In the genomic region with DNA sequence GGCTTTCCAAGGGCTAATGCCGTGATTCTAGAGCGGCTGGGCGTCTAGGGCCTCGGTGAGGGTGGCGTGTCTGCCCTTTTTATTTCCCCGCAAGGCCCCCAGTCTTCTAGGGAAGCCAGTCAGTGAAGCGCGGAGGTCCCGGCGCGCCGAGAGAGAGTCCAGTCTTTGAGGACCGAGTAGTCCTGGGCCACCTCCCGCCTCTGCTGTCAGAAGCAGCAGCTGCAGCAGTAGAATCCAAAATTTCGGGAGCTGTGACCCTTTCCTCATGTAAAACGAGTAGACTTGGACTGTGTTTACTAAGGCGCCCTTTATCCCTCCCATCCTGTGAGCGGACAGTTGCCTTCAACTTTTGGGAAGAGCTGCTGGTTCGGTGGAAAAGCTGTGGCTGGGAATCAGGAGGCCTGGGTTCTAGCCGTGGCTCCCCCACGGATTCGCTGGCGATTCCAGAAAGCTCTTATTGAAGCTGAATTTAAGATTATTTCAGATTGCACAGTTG, we compare ENCODE assay signal across 8 cellular contexts. TPM values are rescaled to one million over a fixed set of nuclear protein-coding genes. Genes with fewer than 3 reads are reported as not detected.
DNase-seq lines count a peak whose midpoint lies in the region; ATAC-seq, FAIRE-seq and TF ChIP-seq lines count a peak whose summit lies in the region.
"Not testable (repeated sequence)": the region's sequence is repeated elsewhere in the genome, so short reads cannot be mapped to it uniquely, and the experiment has no call there.

No MANE protein-coding gene starts in this region.

- not testable (repeated sequence) for H3K36me3 ChIP-seq in GM12878 (ENCODE audit: control insufficient read depth in 2 of 2, insufficient read depth in 2 of 2, low read length in 1 of 2); tibial nerve

- TF ChIP-seq RAD21 in GM12878 (IDR thresholded peaks at IDR 0.05; ENCODE audit: insufficient read depth, low read depth, low read length) = not testable (repeated sequence)

- H3K4me3 Mint-ChIP-seq in nephron = peak overlapping the region; percentile 93 to 98 (median 97)

- in situ Hi-C loops in SK-MEL-5 (cut with HindIII; ENCODE audit: low pct_unique_long_range_greater_than_20kb, low sequenced_read_pairs); GM12878 (cut with MboI): not testable (repeated sequence)

- CTCF ChIA-PET in GM12878 (lab: Yijun Ruan, JAX) = interaction anchor here (0.6 to 1.9 kb wide), 12 partner anchors 11 to 287 kb away, joined by 3 to 6 read pairs (median 4); no protein-coding TSS in a partner anchor

- H4K20me1 ChIP-seq in GM12878 (ENCODE audit: control insufficient read depth, insufficient read depth) = not testable (repeated sequence)

- H3K27me3 ChIP-seq in GM12878 (replicated peaks in 1 of 2; ENCODE audit: control insufficient read depth in 2 of 2, insufficient read depth in 2 of 2, low read length in 1 of 2); tibial nerve: not testable (repeated sequence)

- FAIRE-seq in GM12878 (lab: Jason Lieb, UNC) = not testable (repeated sequence)

- BruUV-seq in GM12878 (replicated peaks; lab: Mats Ljungman, UMichigan) = TSS peak; percentile 68

- peak overlapping the region; percentile 100; the same call in 1 of the 2 replicates for H2AFZ ChIP-seq in GM12878 (ENCODE audit: control insufficient read depth, low read depth, low read length)

- POLR2A ChIA-PET in GM12878 (lab: Charles Lee) = interaction anchor here (0.6 to 4.6 kb wide), 30 partner anchors 9 to 287 kb away, joined by 3 to 33 read pairs (median 4); a partner anchor contains a TSS

- peak overlapping the region; percentile 97 to 99 (median 99) for H3K27ac Mint-ChIP-seq in nephron

- not testable (repeated sequence) for TF ChIP-seq EP300 in GM12878 (IDR thresholded peaks at IDR 0.05; ENCODE audit: borderline replicate concordance in 1 of 2, control insufficient read depth in 1 of 2, low read depth in 2 of 2, low read length in 2 of 2); tibial nerve (IDR thresholded peaks at IDR 0.05)

- peak overlapping the region; percentile 93 for H3K4me3 ChIP-seq in GM12878
- H3K4me3 ChIP-seq in tibial nerve = peak overlapping the region; percentile 75 to 96 (median 95)

- not testable (repeated sequence) for TF ChIP-seq POLR2A in GM12878 (IDR thresholded peaks at IDR 0.05; ENCODE audit: low read depth, low read length); tibial nerve (IDR thresholded peaks at IDR 0.05)

- peak overlapping the region; percentile 96 for H3K9ac ChIP-seq in GM12878 (ENCODE audit: control insufficient read depth, insufficient read depth, low read length)

- peaks cover 56% of the 10 kb centered on the region for H3K79me2 ChIP-seq in GM12878 (ENCODE audit: control insufficient read depth, insufficient read depth, low read length)

- H3K4me2 ChIP-seq in GM12878 (ENCODE audit: control insufficient read depth, insufficient read depth) = peak overlapping the region; percentile 62; the same call in 1 of the 2 replicates

- not testable (repeated sequence) for H3K36me3 Mint-ChIP-seq in nephron (ENCODE audit: low read depth)

- H3K9me3 Mint-ChIP-seq in nephron = not testable (repeated sequence)

- SMC1A ChIA-PET in GM12878 (lab: Charles Lee; ENCODE audit: uncharacterized antibody, unreplicated experiment) = interaction anchor here (0.9 to 3.7 kb wide), 36 partner anchors 8 to 290 kb away, joined by 3 to 56 read pairs (median 5); a partner anchor contains a TSS

- peak; percentile 45 for DNase-seq in ELR (ENCODE audit: low read depth)
- DNase-seq in SK-MEL-5 (ENCODE audit: low read depth, low spot score) = peak; percentile 4
- not testable (repeated sequence) for DNase-seq in GM12878 (ENCODE audit: low read depth, low spot score); Right ventricle myocardium superior
- peak in 1 of 2 donors; percentile 13 for DNase-seq in tibial nerve (ENCODE audit: low spot score in 2 of 2)

- peak; percentile 27 for ATAC-seq in GM21825 (IDR thresholded peaks at IDR 0.05; ENCODE audit: unreplicated experiment)
- peak; percentile 12 for ATAC-seq in HG03442 (IDR thresholded peaks at IDR 0.05; ENCODE audit: unreplicated experiment)
- ATAC-seq in GM12878 = peak; percentile 49
- peak; percentile 45 for ATAC-seq in Right ventricle myocardium superior (ENCODE audit: poor library complexity)

- H3K27ac ChIP-seq in GM12878 (ENCODE audit: control insufficient read depth, insufficient read depth) (peak overlapping the region; percentile 93), tibial nerve (peak overlapping the region; percentile 68 to 97 (median 95))

- RAD21 ChIA-PET in GM12878 (lab: Charles Lee; ENCODE audit: unreplicated experiment) = interaction anchor here (0.7 to 8.1 kb wide), 27 partner anchors 11 to 291 kb away, joined by 3 to 64 read pairs (median 6); a partner anchor contains a TSS

- intact Hi-C loops in GM12878 (cut with micrococcal nuclease; ENCODE audit: unreplicated experiment) = loop anchor here (2.0 to 10.0 kb wide), 5 partner anchors 20 to 246 kb away; a partner anchor contains a TSS
- intact Hi-C loops in Right ventricle myocardium superior (cut with DNase I) = not testable (repeated sequence)

- H3K9me3 ChIP-seq in GM12878 (replicated peaks; ENCODE audit: control insufficient read depth, insufficient read depth, low read length); tibial nerve: not testable (repeated sequence)

- H3K27me3 Mint-ChIP-seq in nephron (ENCODE audit: low read depth) = not testable (repeated sequence)

- H3K4me1 ChIP-seq in GM12878 (ENCODE audit: control insufficient read depth, insufficient read depth, low read length) = peaks cover 12% of the 10 kb centered on the region
- H3K4me1 ChIP-seq in tibial nerve = peaks cover 0 to 22% (median 9%) of the 10 kb centered on the region in 4 donors

- not testable (repeated sequence) for TF ChIP-seq CTCF in GM12878 (IDR thresholded peaks at IDR 0.05 in 2 of 3, conservative IDR thresholded peaks at IDR 0.05 in 1 of 3; ENCODE audit: control insufficient read depth in 2 of 3, extremely low read depth in 1 of 3, insufficient read depth in 1 of 3, low read depth in 3 of 3, low read length in 3 of 3); nephron (IDR thresholded peaks at IDR 0.05; ENCODE audit: unreplicated experiment in 3 of 3); tibial nerve (IDR thresholded peaks at IDR 0.05)

- under 1% methylated on average over 23 of the region's 23 CpGs for WGBS in GM12878 (ENCODE audit: insufficient coverage, insufficient replicate concordance, low lambda C conversion rate, missing lambda C conversion rate)
- WGBS in tibial nerve, 2 donors = 1 to 2% methylated on average over 19 to 23 of the region's 23 CpGs

- peaks cover 17% of the 10 kb centered on the region for H3K4me1 Mint-ChIP-seq in nephron

TF ChIP-seq in GM12878, 131 proteins besides CTCF, POLR2A, EP300 and RAD21:
- TF ChIP-seq SMAD5 (IDR thresholded peaks at IDR 0.05; ENCODE audit: low read depth) (0 out of 2 replicates have a peak, but pooled peaks have one; percentile 8), DPF2 (IDR thresholded peaks at IDR 0.05) (0 out of 2 replicates have a peak, but pooled peaks have one; percentile 11), IKZF2 (IDR thresholded peaks at IDR 0.05) (0 out of 4 replicates have a peak, but pooled peaks of 1 of the 2 experiments have one; percentile 21), PML (IDR thresholded peaks at IDR 0.05; ENCODE audit: low read length) (peak; percentile 30; the same call in 1 of the 2 replicates)
- TF ChIP-seq, protein P1, sequence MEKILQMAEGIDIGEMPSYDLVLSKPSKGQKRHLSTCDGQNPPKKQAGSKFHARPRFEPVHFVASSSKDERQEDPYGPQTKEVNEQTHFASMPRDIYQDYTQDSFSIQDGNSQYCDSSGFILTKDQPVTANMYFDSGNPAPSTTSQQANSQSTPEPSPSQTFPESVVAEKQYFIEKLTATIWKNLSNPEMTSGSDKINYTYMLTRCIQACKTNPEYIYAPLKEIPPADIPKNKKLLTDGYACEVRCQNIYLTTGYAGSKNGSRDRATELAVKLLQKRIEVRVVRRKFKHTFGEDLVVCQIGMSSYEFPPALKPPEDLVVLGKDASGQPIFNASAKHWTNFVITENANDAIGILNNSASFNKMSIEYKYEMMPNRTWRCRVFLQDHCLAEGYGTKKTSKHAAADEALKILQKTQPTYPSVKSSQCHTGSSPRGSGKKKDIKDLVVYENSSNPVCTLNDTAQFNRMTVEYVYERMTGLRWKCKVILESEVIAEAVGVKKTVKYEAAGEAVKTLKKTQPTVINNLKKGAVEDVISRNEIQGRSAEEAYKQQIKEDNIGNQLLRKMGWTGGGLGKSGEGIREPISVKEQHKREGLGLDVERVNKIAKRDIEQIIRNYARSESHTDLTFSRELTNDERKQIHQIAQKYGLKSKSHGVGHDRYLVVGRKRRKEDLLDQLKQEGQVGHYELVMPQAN (conservative IDR thresholded peaks at IDR 0.05) = 0 out of 2 replicates have a peak, but pooled peaks have one; percentile 10

RNA-seq across cellular contexts. Expression of a gene that starts 0.5 kb away (rescaled TPM):
- total RNA-seq in SK-MEL-5 (2014; rRNA removed; shearing (Covaris generic)) = 11.3 and 12.8 TPM in 2 replicates
- polyA plus RNA-seq in SK-MEL-5 (2015; cell fraction: cytosol; rRNA removed) = 10.1 and 12.9 TPM in 2 replicates
- 14.0 and 18.3 TPM in 2 replicates for polyA plus RNA-seq in SK-MEL-5 (2015; cell fraction: nucleus; rRNA removed)
- total RNA-seq in GM12878 (2013; cell fraction: nucleolus; rRNA removed) = 289 and 299 TPM in 2 replicates
- total RNA-seq in GM12878 (2014; rRNA removed) (42.9 and 48.0 TPM in 2 replicates), GM12878 (2014; rRNA removed; fragmentation: Illumina TruSeq; extraction: Trizol) (73.6 and 75.8 TPM in 2 replicates), GM12878 (2021) (45.8 and 49.9 TPM in 2 replicates), Right ventricle myocardium superior (6.3 TPM), tibial nerve (10 to 100 TPM; 11.8 to 24.7 (median 18.3) TPM)
- polyA plus RNA-seq in GM12878 (2011; ENCODE audit: low read depth) = 22.6 TPM
- polyA plus RNA-seq in GM12878 (2011; rRNA removed) (178 and 200 TPM in 2 replicates), GM12878 (2014; fragmentation: Illumina TruSeq; extraction: Trizol) (87.6 and 112 TPM in 2 replicates), GM12878 (2014; fragmentation: Nextera tagmentation; extraction: Ambion mirVana) (10 to 100 TPM; 58.6 to 60.8 TPM), GM12878 (2014; rRNA removed) (34.2 and 45.1 TPM in 2 replicates), GM12878 (2016; fragmentation: Nextera tagmentation; extraction: Ambion mirVana) (10 to 100 TPM; 46.2 to 48.1 TPM)
- 140 and 169 TPM in 2 replicates for polyA plus RNA-seq in GM12878 (2011; cell fraction: cytosol; rRNA removed)
- 86.0 and 107 TPM in 2 replicates for polyA plus RNA-seq in GM12878 (2011; cell fraction: nucleus; rRNA removed)
- polyA plus RNA-seq in GM12878 (2012) = 33.6 and 39.7 TPM in 2 replicates
- polyA minus RNA-seq in GM12878 (2011; rRNA and poly(A)+ RNA removed) = 214 and 217 TPM in 2 replicates
- polyA minus RNA-seq in GM12878 (2011; cell fraction: cytosol; rRNA and poly(A)+ RNA removed) = 55.5 and 64.1 TPM in 2 replicates
- polyA minus RNA-seq in GM12878 (2011; cell fraction: nucleus; rRNA and poly(A)+ RNA removed) = 75.1 and 94.9 TPM in 2 replicates
